Comparison of ENCODE assay signal across 17 cellular contexts in the genomic region with DNA sequence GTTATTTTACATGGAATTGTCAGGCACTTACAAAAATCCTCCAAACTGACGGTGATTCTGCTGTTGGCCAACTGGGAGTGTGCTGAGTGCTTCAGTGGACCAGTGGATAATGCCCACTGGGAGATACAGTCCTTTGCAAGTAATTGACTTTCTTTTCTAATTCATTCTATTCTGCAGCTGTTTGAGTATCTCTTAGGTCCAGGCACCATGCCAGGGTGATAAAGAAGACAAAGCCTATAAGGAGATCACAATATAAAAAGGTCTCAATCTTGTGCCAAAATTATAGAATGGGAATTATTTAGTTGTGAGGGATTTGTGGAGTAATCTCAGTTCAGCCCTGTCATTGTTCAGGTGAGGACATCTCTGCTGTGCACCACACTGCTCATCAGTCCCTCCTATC.
A peak's percentile ranks its signal among the peaks of the same experiment; 100 is the strongest.
DNase-seq lines count a peak whose midpoint lies in the region; ATAC-seq, FAIRE-seq and TF ChIP-seq lines count a peak whose summit lies in the region.
"Had no signal": no experiment of that assay in that cellular context is flagged by ENCODE, and none has a peak within 500 bp of the region (broad histone marks: within the 10 kb centered on the region; RNA-seq: fewer than 3 reads in every experiment).

No MANE protein-coding gene starts in this region.

- no peaks in the 10 kb centered on the region for H3K9me3 Mint-ChIP-seq in activated T-helper 1 cell treated with anti-CD3 and anti-CD28 coated beads, Interleukin-12 subunit alpha, Interleukin-12 subunit beta, Interleukin-2, Interleukin-4 antibody, amounts not matched to agents 30 ng/mL and 10 ng/mL and 1 ng/mL, durations not matched to agents 14 hours and 24 hours and 36 hours
- H3K9me3 Mint-ChIP-seq: activated B cell treated with CpG ODN at 0.5 μM for 24 hours; stimulated activated memory B cell treated with anti-CD40 and anti-IgM and Interleukin-4, amounts not matched to agents 10 μg/mL and 1 μg/mL and 100 μg/mL, for 72 hours; T-helper 2 cell treated with Interferon-gamma antibody and Interleukin-4, amounts not matched to agents 5 μg/mL and 100 μg/mL, for 36 hours had no signal

- no peak for TF ChIP-seq CTCF in GM10266 (IDR thresholded peaks at IDR 0.05; ENCODE audit: control insufficient read depth, insufficient read depth, low read depth, missing control alignments)

- DNase-seq in GM12892 (ENCODE audit: insufficient read length) = no peak
- DNase-seq in NCI-H1436 (lab: John Stamatoyannopoulos, UW) = peak; percentile 70
- DNase-seq in NCI-H345 (lab: John Stamatoyannopoulos, UW) = peak; percentile 85
- DNase-seq in erythroblast (lab: John Stamatoyannopoulos, UW) = peak; percentile 11 to 46
- no peak for DNase-seq in activated T-helper 1 cell treated with anti-CD3 and anti-CD28 coated beads, Interleukin-12 subunit alpha, Interleukin-12 subunit beta, Interleukin-2, Interleukin-4 antibody, amounts not matched to agents 30 ng/mL and 10 ng/mL and 1 ng/mL, durations not matched to agents 14 hours and 24 hours and 36 hours (ENCODE audit: low spot score)
- no peak for DNase-seq in activated T-cell treated with anti-CD3 and anti-CD28 coated beads, Interleukin-2, amount 50 U/mL, for 1 hour
- no peak for DNase-seq in GM10266 (ENCODE audit: extremely low spot score)
- DNase-seq: activated B cell treated with CpG ODN at 0.5 μM for 24 hours; activated CD8-positive, alpha-beta memory T cell treated with anti-CD3 and anti-CD28 coated beads for 24 hours; Karpas-422; left ventricle myocardium superior; NCI-H446 treated with DMSO at 0.1 percent for 48 hours; OCI-M1; stimulated activated CD4-positive, alpha-beta T cell treated with anti-CD3 and anti-CD28 coated beads, Interleukin-15, amount 100 ng/mL, for 24 hours had no signal

- TF ChIP-seq POLR2A in GM12892 (IDR thresholded peaks at IDR 0.05; ENCODE audit: low read depth, low read length) = no peak
- TF ChIP-seq POLR2A in erythroblast (IDR thresholded peaks at IDR 0.05; ENCODE audit: low read length) = no peak
- no peak for TF ChIP-seq POLR2A in GM18505 (IDR thresholded peaks at IDR 0.05; ENCODE audit: borderline replicate concordance, extremely low read depth, insufficient read depth, insufficient read length)

- ATAC-seq in GM18505 (IDR thresholded peaks at IDR 0.05; ENCODE audit: unreplicated experiment) = no peak
- ATAC-seq: left ventricle myocardium superior; stimulated activated memory B cell treated with anti-CD40 and anti-IgM and Interleukin-4, amounts not matched to agents 10 μg/mL and 1 μg/mL and 100 μg/mL, for 72 hours had no signal

- peaks cover 14% of the 10 kb centered on the region for H3K36me3 Mint-ChIP-seq in activated T-helper 1 cell treated with anti-CD3 and anti-CD28 coated beads, Interleukin-12 subunit alpha, Interleukin-12 subunit beta, Interleukin-2, Interleukin-4 antibody, amounts not matched to agents 30 ng/mL and 10 ng/mL and 1 ng/mL, durations not matched to agents 14 hours and 24 hours and 36 hours (ENCODE audit: low read depth)

- no peaks in the 10 kb centered on the region for H3K27me3 Mint-ChIP-seq in activated T-helper 1 cell treated with anti-CD3 and anti-CD28 coated beads, Interleukin-12 subunit alpha, Interleukin-12 subunit beta, Interleukin-2, Interleukin-4 antibody, amounts not matched to agents 30 ng/mL and 10 ng/mL and 1 ng/mL, durations not matched to agents 14 hours and 24 hours and 36 hours (ENCODE audit: insufficient read depth)
- H3K27me3 Mint-ChIP-seq: activated B cell treated with CpG ODN at 0.5 μM for 24 hours; stimulated activated memory B cell treated with anti-CD40 and anti-IgM and Interleukin-4, amounts not matched to agents 10 μg/mL and 1 μg/mL and 100 μg/mL, for 72 hours had no signal

- intact Hi-C loops in activated T-helper 1 cell treated with anti-CD3 and anti-CD28 coated beads, Interleukin-12 subunit alpha, Interleukin-12 subunit beta, Interleukin-2, Interleukin-4 antibody, amounts not matched to agents 30 ng/mL and 10 ng/mL and 1 ng/mL, durations not matched to agents 14 hours and 24 hours and 36 hours (cut with micrococcal nuclease) = loop anchor here (10.0 kb wide), 1 partner anchor 589 kb away; no protein-coding TSS in a partner anchor

- H3K4me3 Mint-ChIP-seq in activated T-helper 1 cell treated with anti-CD3 and anti-CD28 coated beads, Interleukin-12 subunit alpha, Interleukin-12 subunit beta, Interleukin-2, Interleukin-4 antibody, amounts not matched to agents 30 ng/mL and 10 ng/mL and 1 ng/mL, durations not matched to agents 14 hours and 24 hours and 36 hours = no peak overlapping the region
- H3K4me3 Mint-ChIP-seq: activated B cell treated with CpG ODN at 0.5 μM for 24 hours; stimulated activated memory B cell treated with anti-CD40 and anti-IgM and Interleukin-4, amounts not matched to agents 10 μg/mL and 1 μg/mL and 100 μg/mL, for 72 hours; T-helper 2 cell treated with Interferon-gamma antibody and Interleukin-4, amounts not matched to agents 5 μg/mL and 100 μg/mL, for 36 hours had no signal

- H3K4me1 Mint-ChIP-seq in activated T-helper 1 cell treated with anti-CD3 and anti-CD28 coated beads, Interleukin-12 subunit alpha, Interleukin-12 subunit beta, Interleukin-2, Interleukin-4 antibody, amounts not matched to agents 30 ng/mL and 10 ng/mL and 1 ng/mL, durations not matched to agents 14 hours and 24 hours and 36 hours (ENCODE audit: low read depth) = peaks cover 76% of the 10 kb centered on the region

- H3K27ac Mint-ChIP-seq in activated T-helper 1 cell treated with anti-CD3 and anti-CD28 coated beads, Interleukin-12 subunit alpha, Interleukin-12 subunit beta, Interleukin-2, Interleukin-4 antibody, amounts not matched to agents 30 ng/mL and 10 ng/mL and 1 ng/mL, durations not matched to agents 14 hours and 24 hours and 36 hours = no peak overlapping the region
- H3K27ac Mint-ChIP-seq: stimulated activated memory B cell treated with anti-CD40 and anti-IgM and Interleukin-4, amounts not matched to agents 10 μg/mL and 1 μg/mL and 100 μg/mL, for 72 hours; T-helper 2 cell treated with Interferon-gamma antibody and Interleukin-4, amounts not matched to agents 5 μg/mL and 100 μg/mL, for 36 hours had no signal

- FAIRE-seq in GM12892 (lab: Jason Lieb, UNC) = peak; percentile 24

Comparison
In these comparisons a context has a peak if more than half of its experiments do, and no peak if none do; other contexts are left out.
1. DNase-seq: peak in NCI-H1436 (single experiment), NCI-H345 (single experiment) and erythroblast (2 of 2); none in GM12892 (single experiment), activated T-helper 1 cell treated with anti-CD3 and anti-CD28 coated beads, Interleukin-12 subunit alpha, Interleukin-12 subunit beta, Interleukin-2, Interleukin-4 antibody, amounts not matched to agents 30 ng/mL and 10 ng/mL and 1 ng/mL, durations not matched to agents 14 hours and 24 hours and 36 hours (single experiment), activated T-cell treated with anti-CD3 and anti-CD28 coated beads, Interleukin-2, amount 50 U/mL, for 1 hour (single experiment) and GM10266 (single experiment).